Comparison of ENCODE assay signal across 32 cellular contexts in the genomic region with DNA sequence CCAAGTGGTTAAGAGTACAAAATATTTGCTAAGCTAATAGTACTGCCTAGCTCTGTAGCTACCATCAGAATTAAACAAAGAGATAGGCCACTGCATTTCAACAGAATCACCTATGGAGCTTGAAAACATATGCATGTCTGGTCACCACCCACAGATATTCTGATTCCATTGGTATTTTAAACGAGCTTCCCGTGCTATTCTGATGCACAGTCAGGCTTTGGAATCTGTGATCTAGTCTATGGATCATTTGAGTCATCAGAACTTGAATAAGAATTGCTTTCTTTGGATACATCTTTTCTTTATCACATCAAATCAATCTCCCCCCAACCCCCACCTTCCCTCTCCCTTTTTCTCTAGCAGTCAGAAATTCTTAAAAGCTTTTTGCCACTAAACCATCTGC.
DNase-seq lines count a peak whose midpoint lies in the region; ATAC-seq and TF ChIP-seq lines count a peak whose summit lies in the region.
"Had no signal": no experiment of that assay in that cellular context is flagged by ENCODE, and none has a peak within 500 bp of the region (broad histone marks: within the 10 kb centered on the region; RNA-seq: fewer than 3 reads in every experiment).

No MANE protein-coding gene starts in this region.

- intact Hi-C loops in naive thymus-derived CD4-positive, alpha-beta T cell (cut with micrococcal nuclease), result no loop called here
- intact Hi-C loops in CD4-positive, alpha-beta memory T cell (cut with micrococcal nuclease), result no loop called here
- intact Hi-C loops in Caco-2 (cut with micrococcal nuclease; ENCODE audit: unreplicated experiment), result no loop called here

- H3K27me3 Mint-ChIP-seq in naive thymus-derived CD4-positive, alpha-beta T cell, result peaks cover 6 to 18% (median 8%) of the 10 kb centered on the region in 5 donors
- peaks cover 8 to 9% of the 10 kb centered on the region in 2 donors for H3K27me3 Mint-ChIP-seq in CD4-positive, alpha-beta memory T cell
- no peaks in the 10 kb centered on the region for H3K27me3 Mint-ChIP-seq in Caco-2 (ENCODE audit: insufficient read depth, unreplicated experiment)
- H3K27me3 Mint-ChIP-seq: memory B cell had no signal

- H3K27me3 ChIP-seq in naive thymus-derived CD4-positive, alpha-beta T cell (ENCODE audit: control insufficient read depth in 2 of 2, insufficient read depth in 2 of 2, low read length in 2 of 2), result no peaks in the 10 kb centered on the region
- H3K27me3 ChIP-seq in CD4-positive, alpha-beta memory T cell (ENCODE audit: insufficient read depth, low read length), result no peaks in the 10 kb centered on the region
- no peaks in the 10 kb centered on the region for H3K27me3 ChIP-seq in Caco-2 (replicated peaks; ENCODE audit: control insufficient read depth, insufficient read depth, low read length)

- TF ChIP-seq CTCF in fibroblast of mammary gland (conservative IDR thresholded peaks at IDR 0.05; ENCODE audit: control insufficient read depth, insufficient read depth, low read depth, low read length) (no peak), Caco-2 (IDR thresholded peaks at IDR 0.05; ENCODE audit: insufficient read depth in 1 of 2, low read depth in 1 of 2, low read length in 1 of 2, severe bottlenecking in 1 of 2, unreplicated experiment in 1 of 2) (no peak)

- H3K4me1 Mint-ChIP-seq in naive thymus-derived CD4-positive, alpha-beta T cell, result no peaks in the 10 kb centered on the region
- H3K4me1 Mint-ChIP-seq in CD4-positive, alpha-beta memory T cell, result no peaks in the 10 kb centered on the region
- no peaks in the 10 kb centered on the region for H3K4me1 Mint-ChIP-seq in Caco-2 (ENCODE audit: low read depth, unreplicated experiment)
- H3K4me1 Mint-ChIP-seq: activated naive CD8-positive, alpha-beta T cell treated with anti-CD3 and anti-CD28 coated beads, Interleukin-2, amount 50 U/mL, for 24 hours; CD8-positive, alpha-beta memory T cell; immature natural killer cell; memory B cell had no signal

- no peak for ATAC-seq in HG02571 (IDR thresholded peaks at IDR 0.05; ENCODE audit: unreplicated experiment)
- ATAC-seq in naive thymus-derived CD4-positive, alpha-beta T cell, result no peak
- ATAC-seq: A549; activated naive CD8-positive, alpha-beta T cell treated with anti-CD3 and anti-CD28 coated beads, Interleukin-2, amount 50 U/mL, for 24 hours; activated T-cell treated with anti-CD3 and anti-CD28 coated beads, Interleukin-2, amount 50 U/mL, for 4 hours; left lobe of liver; PC-3; Right ventricle myocardium inferior; SK-N-SH treated with all-trans-retinoic acid at 6 μM for 48 hours had no signal

- DNase-seq in Ammon's horn (ENCODE audit: low spot score), result peak; percentile 22
- DNase-seq in HCEC 1CT, result peak; percentile 61
- DNase-seq in fibroblast of mammary gland (ENCODE audit: low read depth), result peak; percentile 48
- peak; percentile 70 for DNase-seq in iPS-NIHi7 (ENCODE audit: extremely low spot score)
- no peak for DNase-seq in naive thymus-derived CD4-positive, alpha-beta T cell
- no peak for DNase-seq in CD4-positive, alpha-beta memory T cell
- no peak for DNase-seq in Caco-2
- DNase-seq: activated CD4-positive, alpha-beta T cell treated with anti-CD3 and anti-CD28 coated beads for 4 hours; activated gamma-delta T cell treated with Interleukin-2 at 50 U/mL for 16 hours; activated naive CD8-positive, alpha-beta T cell treated with anti-CD3 and anti-CD28 coated beads, Interleukin-2, amount 50 U/mL, for 24 hours; activated T-cell treated with anti-CD3 and anti-CD28 coated beads, Interleukin-2, amount 50 U/mL, for 4 hours; AML-193; CD8-positive, alpha-beta memory T cell; central memory CD4-positive, alpha-beta T cell; dermis blood vessel endothelial cell; DMS153; HFFc6; immature natural killer cell; IMR-90; NCI-H187; NCI-H2171 treated with DMSO at 0.1 percent for 48 hours; NCI-H524; PC-3; stimulated activated naive CD4-positive, alpha-beta T cell treated with Interleukin-2 at 50 U/mL for 16 hours had no signal

- H3K4me3 ChIP-seq in fibroblast of mammary gland (ENCODE audit: control insufficient read depth, low read depth, low read length) (no peak overlapping the region), Caco-2 (ENCODE audit: low read depth, low read length) (no peak overlapping the region)
- H3K4me3 ChIP-seq in naive thymus-derived CD4-positive, alpha-beta T cell (ENCODE audit: low read length), result no peak overlapping the region
- H3K4me3 ChIP-seq in CD4-positive, alpha-beta memory T cell (ENCODE audit: low read length in 2 of 2), result no peak overlapping the region
- H3K4me3 ChIP-seq: A549, thoracic aorta had no signal

- no peaks in the 10 kb centered on the region for H3K4me1 ChIP-seq in naive thymus-derived CD4-positive, alpha-beta T cell (ENCODE audit: control insufficient read depth in 2 of 2, insufficient read depth in 2 of 2, low read length in 2 of 2)
- H3K4me1 ChIP-seq in CD4-positive, alpha-beta memory T cell (ENCODE audit: insufficient read depth, low read length), result no peaks in the 10 kb centered on the region
- H3K4me1 ChIP-seq in Caco-2, result no peaks in the 10 kb centered on the region
- H3K4me1 ChIP-seq: A549 had no signal

- no peaks in the 10 kb centered on the region for H3K36me3 ChIP-seq in naive thymus-derived CD4-positive, alpha-beta T cell (ENCODE audit: control insufficient read depth in 2 of 3, insufficient read depth in 3 of 3, low read length in 3 of 3)
- no peaks in the 10 kb centered on the region for H3K36me3 ChIP-seq in CD4-positive, alpha-beta memory T cell (ENCODE audit: insufficient read depth, low read length)
- no peaks in the 10 kb centered on the region for H3K36me3 ChIP-seq in Caco-2 (ENCODE audit: control insufficient read depth, insufficient read depth, low read length)
- H3K36me3 ChIP-seq: thoracic aorta had no signal

- H3K27ac ChIP-seq in naive thymus-derived CD4-positive, alpha-beta T cell (ENCODE audit: low read depth, low read length), result no peak overlapping the region
- H3K27ac ChIP-seq in CD4-positive, alpha-beta memory T cell (ENCODE audit: low read depth, low read length), result no peak overlapping the region
- H3K27ac ChIP-seq: A549, thoracic aorta had no signal

- no peaks in the 10 kb centered on the region for H3K36me3 Mint-ChIP-seq in naive thymus-derived CD4-positive, alpha-beta T cell
- no peaks in the 10 kb centered on the region for H3K36me3 Mint-ChIP-seq in CD4-positive, alpha-beta memory T cell
- no peaks in the 10 kb centered on the region for H3K36me3 Mint-ChIP-seq in Caco-2 (ENCODE audit: insufficient read depth, unreplicated experiment)
- H3K36me3 Mint-ChIP-seq: CD8-positive, alpha-beta memory T cell; immature natural killer cell; memory B cell had no signal

- no peak overlapping the region for H3K27ac Mint-ChIP-seq in naive thymus-derived CD4-positive, alpha-beta T cell
- no peak overlapping the region for H3K27ac Mint-ChIP-seq in CD4-positive, alpha-beta memory T cell
- no peak overlapping the region for H3K27ac Mint-ChIP-seq in Caco-2 (ENCODE audit: unreplicated experiment)
- H3K27ac Mint-ChIP-seq: activated naive CD8-positive, alpha-beta T cell treated with anti-CD3 and anti-CD28 coated beads, Interleukin-2, amount 50 U/mL, for 24 hours; CD8-positive, alpha-beta memory T cell; HFFc6; immature natural killer cell; memory B cell; T-helper 2 cell treated with Interferon-gamma antibody and Interleukin-4, amounts not matched to agents 5 μg/mL and 100 μg/mL, for 36 hours had no signal

- H3K4me3 Mint-ChIP-seq in naive thymus-derived CD4-positive, alpha-beta T cell, result no peak overlapping the region
- no peak overlapping the region for H3K4me3 Mint-ChIP-seq in CD4-positive, alpha-beta memory T cell
- H3K4me3 Mint-ChIP-seq in Caco-2 (ENCODE audit: unreplicated experiment), result no peak overlapping the region
- H3K4me3 Mint-ChIP-seq: activated naive CD8-positive, alpha-beta T cell treated with anti-CD3 and anti-CD28 coated beads, Interleukin-2, amount 50 U/mL, for 24 hours; activated T-cell treated with anti-CD3 and anti-CD28 coated beads, Interleukin-2, amount 50 U/mL, for 4 hours; CD8-positive, alpha-beta memory T cell; HFFc6; immature natural killer cell; memory B cell; T-helper 2 cell treated with Interferon-gamma antibody and Interleukin-4, amounts not matched to agents 5 μg/mL and 100 μg/mL, for 36 hours had no signal

- BruUV-seq in Caco-2 (replicated peaks; lab: Mats Ljungman, UMichigan), result no TSS peak

- no peaks in the 10 kb centered on the region for H3K9me3 Mint-ChIP-seq in naive thymus-derived CD4-positive, alpha-beta T cell
- no peaks in the 10 kb centered on the region for H3K9me3 Mint-ChIP-seq in CD4-positive, alpha-beta memory T cell
- no peaks in the 10 kb centered on the region for H3K9me3 Mint-ChIP-seq in Caco-2 (ENCODE audit: unreplicated experiment)
- H3K9me3 Mint-ChIP-seq: activated naive CD8-positive, alpha-beta T cell treated with anti-CD3 and anti-CD28 coated beads, Interleukin-2, amount 50 U/mL, for 24 hours; activated T-cell treated with anti-CD3 and anti-CD28 coated beads, Interleukin-2, amount 50 U/mL, for 4 hours; CD8-positive, alpha-beta memory T cell; HFFc6; immature natural killer cell; memory B cell; T-helper 2 cell treated with Interferon-gamma antibody and Interleukin-4, amounts not matched to agents 5 μg/mL and 100 μg/mL, for 36 hours had no signal

- H3K9me3 ChIP-seq in naive thymus-derived CD4-positive, alpha-beta T cell (ENCODE audit: control insufficient read depth in 2 of 3, low read length in 3 of 3), result peaks cover 0 to 8% (median 0%) of the 10 kb centered on the region in 3 experiments
- H3K9me3 ChIP-seq in CD4-positive, alpha-beta memory T cell (ENCODE audit: control insufficient read depth in 1 of 2, low read length in 2 of 2), result no peaks in the 10 kb centered on the region
- no peaks in the 10 kb centered on the region for H3K9me3 ChIP-seq in Caco-2
- H3K9me3 ChIP-seq: A549, thoracic aorta had no signal

- POLR2A ChIA-PET in naive thymus-derived CD4-positive, alpha-beta T cell (lab: Charles Lee), result no interaction called here
- POLR2A ChIA-PET in CD4-positive, alpha-beta memory T cell (lab: Charles Lee; ENCODE audit: partially characterized antibody), result no interaction called here
- POLR2A ChIA-PET in Caco-2 (lab: Charles Lee), result interaction anchor here (0.6 kb wide), 1 partner anchor 10 kb away, joined by 4 read pairs; no protein-coding TSS in a partner anchor

- CTCF ChIA-PET in naive thymus-derived CD4-positive, alpha-beta T cell (lab: Charles Lee), result no interaction called here
- CTCF ChIA-PET in CD4-positive, alpha-beta memory T cell (lab: Charles Lee; ENCODE audit: partially characterized antibody), result interaction anchor here (1.2 to 1.3 kb wide), 2 partner anchors 16 to 57 kb away, joined by 3 to 4 read pairs; no protein-coding TSS in a partner anchor
- CTCF ChIA-PET in Caco-2 (lab: Charles Lee), result no interaction called here

Comparison
In these comparisons a context has a peak if more than half of its experiments do, and no peak if none do; other contexts are left out.
1. DNase-seq: peak in Ammon's horn (single experiment), HCEC 1CT (single experiment), fibroblast of mammary gland (single experiment) and iPS-NIHi7 (single experiment); none in naive thymus-derived CD4-positive, alpha-beta T cell (0 of 9), CD4-positive, alpha-beta memory T cell (0 of 5) and Caco-2 (0 of 2).